1 cellular context compared by ENCODE assay signal in genomic region chr12:31303466-31303865, GRCh38.
TF ChIP-seq lines count a peak whose summit lies in the region.

No MANE protein-coding gene starts in this region.

TF ChIP-seq in GM23338, 12 proteins besides CTCF, POLR2A, EP300 and RAD21 (continued from another document):
- TF ChIP-seq, protein P1, sequence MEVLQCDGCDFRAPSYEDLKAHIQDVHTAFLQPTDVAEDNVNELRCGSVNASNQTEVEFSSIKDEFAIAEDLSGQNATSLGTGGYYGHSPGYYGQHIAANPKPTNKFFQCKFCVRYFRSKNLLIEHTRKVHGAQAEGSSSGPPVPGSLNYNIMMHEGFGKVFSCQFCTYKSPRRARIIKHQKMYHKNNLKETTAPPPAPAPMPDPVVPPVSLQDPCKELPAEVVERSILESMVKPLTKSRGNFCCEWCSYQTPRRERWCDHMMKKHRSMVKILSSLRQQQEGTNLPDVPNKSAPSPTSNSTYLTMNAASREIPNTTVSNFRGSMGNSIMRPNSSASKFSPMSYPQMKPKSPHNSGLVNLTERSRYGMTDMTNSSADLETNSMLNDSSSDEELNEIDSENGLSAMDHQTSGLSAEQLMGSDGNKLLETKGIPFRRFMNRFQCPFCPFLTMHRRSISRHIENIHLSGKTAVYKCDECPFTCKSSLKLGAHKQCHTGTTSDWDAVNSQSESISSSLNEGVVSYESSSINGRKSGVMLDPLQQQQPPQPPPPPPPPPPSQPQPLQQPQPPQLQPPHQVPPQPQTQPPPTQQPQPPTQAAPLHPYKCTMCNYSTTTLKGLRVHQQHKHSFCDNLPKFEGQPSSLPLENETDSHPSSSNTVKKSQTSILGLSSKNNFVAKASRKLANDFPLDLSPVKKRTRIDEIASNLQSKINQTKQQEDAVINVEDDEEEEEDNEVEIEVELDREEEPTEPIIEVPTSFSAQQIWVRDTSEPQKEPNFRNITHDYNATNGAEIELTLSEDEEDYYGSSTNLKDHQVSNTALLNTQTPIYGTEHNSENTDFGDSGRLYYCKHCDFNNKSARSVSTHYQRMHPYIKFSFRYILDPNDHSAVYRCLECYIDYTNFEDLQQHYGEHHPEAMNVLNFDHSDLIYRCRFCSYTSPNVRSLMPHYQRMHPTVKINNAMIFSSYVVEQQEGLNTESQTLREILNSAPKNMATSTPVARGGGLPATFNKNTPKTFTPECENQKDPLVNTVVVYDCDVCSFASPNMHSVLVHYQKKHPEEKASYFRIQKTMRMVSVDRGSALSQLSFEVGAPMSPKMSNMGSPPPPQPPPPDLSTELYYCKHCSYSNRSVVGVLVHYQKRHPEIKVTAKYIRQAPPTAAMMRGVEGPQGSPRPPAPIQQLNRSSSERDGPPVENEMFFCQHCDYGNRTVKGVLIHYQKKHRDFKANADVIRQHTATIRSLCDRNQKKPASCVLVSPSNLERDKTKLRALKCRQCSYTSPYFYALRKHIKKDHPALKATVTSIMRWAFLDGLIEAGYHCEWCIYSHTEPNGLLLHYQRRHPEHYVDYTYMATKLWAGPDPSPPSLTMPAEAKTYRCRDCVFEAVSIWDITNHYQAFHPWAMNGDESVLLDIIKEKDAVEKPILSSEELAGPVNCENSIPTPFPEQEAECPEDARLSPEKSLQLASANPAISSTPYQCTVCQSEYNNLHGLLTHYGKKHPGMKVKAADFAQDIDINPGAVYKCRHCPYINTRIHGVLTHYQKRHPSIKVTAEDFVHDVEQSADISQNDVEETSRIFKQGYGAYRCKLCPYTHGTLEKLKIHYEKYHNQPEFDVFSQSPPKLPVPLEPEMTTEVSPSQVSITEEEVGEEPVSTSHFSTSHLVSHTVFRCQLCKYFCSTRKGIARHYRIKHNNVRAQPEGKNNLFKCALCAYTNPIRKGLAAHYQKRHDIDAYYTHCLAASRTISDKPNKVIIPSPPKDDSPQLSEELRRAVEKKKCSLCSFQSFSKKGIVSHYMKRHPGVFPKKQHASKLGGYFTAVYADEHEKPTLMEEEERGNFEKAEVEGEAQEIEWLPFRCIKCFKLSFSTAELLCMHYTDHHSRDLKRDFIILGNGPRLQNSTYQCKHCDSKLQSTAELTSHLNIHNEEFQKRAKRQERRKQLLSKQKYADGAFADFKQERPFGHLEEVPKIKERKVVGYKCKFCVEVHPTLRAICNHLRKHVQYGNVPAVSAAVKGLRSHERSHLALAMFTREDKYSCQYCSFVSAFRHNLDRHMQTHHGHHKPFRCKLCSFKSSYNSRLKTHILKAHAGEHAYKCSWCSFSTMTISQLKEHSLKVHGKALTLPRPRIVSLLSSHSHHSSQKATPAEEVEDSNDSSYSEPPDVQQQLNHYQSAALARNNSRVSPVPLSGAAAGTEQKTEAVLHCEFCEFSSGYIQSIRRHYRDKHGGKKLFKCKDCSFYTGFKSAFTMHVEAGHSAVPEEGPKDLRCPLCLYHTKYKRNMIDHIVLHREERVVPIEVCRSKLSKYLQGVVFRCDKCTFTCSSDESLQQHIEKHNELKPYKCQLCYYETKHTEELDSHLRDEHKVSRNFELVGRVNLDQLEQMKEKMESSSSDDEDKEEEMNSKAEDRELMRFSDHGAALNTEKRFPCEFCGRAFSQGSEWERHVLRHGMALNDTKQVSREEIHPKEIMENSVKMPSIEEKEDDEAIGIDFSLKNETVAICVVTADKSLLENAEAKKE (CRISPR knock-in tag; IDR thresholded peaks at IDR 0.05) = no peak
- TF ChIP-seq EZH2 (IDR thresholded peaks at IDR 0.05; ENCODE audit: low read depth, unreplicated experiment) = no peak
- TF ChIP-seq NANOG (IDR thresholded peaks at IDR 0.05; ENCODE audit: borderline replicate concordance) = no peak
